17 cellular contexts compared by ENCODE assay signal in the genomic region with DNA sequence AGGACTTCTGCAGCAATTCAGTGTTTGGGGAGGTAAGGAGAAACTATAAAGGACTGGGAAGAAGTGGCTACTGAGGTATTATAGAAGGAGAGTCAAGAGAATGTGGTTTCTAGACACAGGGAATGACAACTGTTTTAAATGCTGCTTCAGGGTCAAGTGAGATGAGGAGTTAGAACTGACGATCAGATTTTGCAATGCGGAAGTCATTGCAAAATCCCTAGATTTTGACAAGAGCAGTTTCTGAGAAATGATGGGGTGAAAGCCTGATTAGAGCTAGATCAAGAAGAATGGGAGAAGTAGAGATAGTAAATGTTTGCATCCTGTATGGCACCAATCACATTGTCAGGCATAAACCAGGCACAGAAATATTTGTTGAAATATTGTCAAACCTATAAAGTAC.
"Had no signal": no experiment of that assay in that cellular context is flagged by ENCODE, and none has a peak within 500 bp of the region (broad histone marks: within the 10 kb centered on the region; RNA-seq: fewer than 3 reads in every experiment).

No MANE protein-coding gene starts in this region.

- DNase-seq: activated B cell treated with CpG ODN at 0.5 μM for 24 hours; activated CD4-positive, alpha-beta T cell treated with anti-CD3 and anti-CD28 coated beads, Interleukin-2, amount 10 ng/mL, durations not matched to agents 24 days and 14 days; activated naive CD4-positive, alpha-beta T cell treated with Interleukin-2 at 50 U/mL for 16 hours; effector CD8-positive, alpha-beta T cell; heart right ventricle; islet precursor cell; mesendoderm; nephron progenitor cell; sigmoid colon; stimulated activated CD4-positive, alpha-beta T cell treated with anti-CD3 and anti-CD28 coated beads, Interleukin-4, amount 100 ng/mL, for 1 hour; stimulated activated CD8-positive, alpha-beta memory T cell treated with anti-CD3 and anti-CD28 coated beads, Interleukin-4, amount 100 ng/mL, for 48 hours; stimulated activated naive CD8-positive, alpha-beta T cell treated with anti-CD3 and anti-CD28 coated beads, Interleukin-15, Interleukin-2, amounts not matched to agents 100 U/mL and 50 U/mL, for 24 hours; T1000; upper lobe of right lung had no signal

- H3K4me3 ChIP-seq: coronary artery, heart right ventricle, sigmoid colon, suprapubic skin, upper lobe of right lung had no signal

- H3K36me3 ChIP-seq: heart right ventricle, sigmoid colon, suprapubic skin, upper lobe of right lung had no signal

- H3K4me1 ChIP-seq: upper lobe of right lung had no signal

- ATAC-seq: heart right ventricle; left lobe of liver; stimulated activated naive CD8-positive, alpha-beta T cell treated with anti-CD3 and anti-CD28 coated beads, Interleukin-15, Interleukin-2, amounts not matched to agents 100 U/mL and 50 U/mL, for 24 hours; upper lobe of right lung had no signal

- H3K9me3 ChIP-seq: heart right ventricle, sigmoid colon, suprapubic skin, upper lobe of right lung had no signal

- H3K27me3 ChIP-seq: heart right ventricle, sigmoid colon, suprapubic skin, upper lobe of right lung had no signal
